ENCODE assay signal across 20 cellular contexts in the genomic region with DNA sequence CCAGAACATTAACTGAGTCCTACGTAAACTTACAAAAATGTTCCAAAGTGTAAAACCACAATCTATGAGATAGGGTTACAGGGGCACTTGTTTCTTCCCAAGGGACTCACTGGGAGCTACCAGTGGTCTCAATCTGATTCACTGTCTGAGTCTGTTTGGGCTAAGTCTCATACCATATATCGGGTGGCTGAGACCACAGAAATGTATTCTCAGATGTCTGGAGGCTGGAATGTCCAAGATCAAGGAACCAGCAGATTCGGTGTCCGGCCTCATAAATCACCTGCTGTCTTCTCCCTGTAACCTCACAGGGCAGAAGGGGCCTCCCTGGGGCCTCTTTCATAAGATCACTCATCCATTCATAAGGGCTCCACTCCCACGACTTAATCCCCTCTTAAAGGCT.
"Had no signal": no experiment of that assay in that cellular context is flagged by ENCODE, and none has a peak within 500 bp of the region (broad histone marks: within the 10 kb centered on the region; RNA-seq: fewer than 3 reads in every experiment).

No MANE protein-coding gene starts in this region.

- H3K4me1 Mint-ChIP-seq: activated B cell treated with CpG ODN at 0.5 μM for 24 hours; activated CD4-positive, alpha-beta T cell treated with anti-CD3 and anti-CD28 coated beads, Interleukin-2, amount 10 ng/mL, durations not matched to agents 24 days and 14 days; activated naive CD8-positive, alpha-beta T cell treated with anti-CD3 and anti-CD28 coated beads, Interleukin-2, amount 10 ng/mL, durations not matched to agents 7 days and 5 days; mesothelial cell of epicardium; neural progenitor cell had no signal

- H3K4me3 ChIP-seq: heart left ventricle, lower lobe of right lung, neural progenitor cell, ovary, sigmoid colon, tibial nerve had no signal

- DNase-seq: activated B cell treated with CpG ODN at 0.5 μM for 24 hours; activated CD4-positive, alpha-beta T cell treated with anti-CD3 and anti-CD28 coated beads, Interleukin-2, amount 10 ng/mL, durations not matched to agents 24 days and 14 days; activated CD8-positive, alpha-beta memory T cell treated with anti-CD3 and anti-CD28 coated beads, Interleukin-2, amount 50 U/mL, for 48 hours; activated CD8-positive, alpha-beta T cell treated with anti-CD3 and anti-CD28 coated beads, Interleukin-2, amount 10 ng/mL, durations not matched to agents 7 days and 5 days; activated naive CD8-positive, alpha-beta T cell treated with anti-CD3 and anti-CD28 coated beads, Interleukin-2, amount 10 ng/mL, durations not matched to agents 7 days and 5 days; heart left ventricle; left cardiac atrium; lower lobe of right lung; ovary; sigmoid colon; stimulated activated CD4-positive, alpha-beta T cell treated with anti-CD3 and anti-CD28 coated beads, Interleukin-15, amount 100 ng/mL, for 24 hours; stimulated activated CD4-positive, alpha-beta T cell treated with anti-CD3 and anti-CD28 coated beads, Interleukin-4, amount 100 ng/mL, for 1 hour; stimulated activated naive CD4-positive, alpha-beta T cell; T-helper 2 cell had no signal

- H3K4me3 Mint-ChIP-seq: activated B cell treated with CpG ODN at 0.5 μM for 24 hours; activated CD4-positive, alpha-beta T cell treated with anti-CD3 and anti-CD28 coated beads, Interleukin-2, amount 10 ng/mL, durations not matched to agents 24 days and 14 days; activated CD8-positive, alpha-beta T cell treated with anti-CD3 and anti-CD28 coated beads, Interleukin-2, amount 10 ng/mL, durations not matched to agents 7 days and 5 days; activated naive CD8-positive, alpha-beta T cell treated with anti-CD3 and anti-CD28 coated beads, Interleukin-2, amount 10 ng/mL, durations not matched to agents 7 days and 5 days; mesothelial cell of epicardium; neural progenitor cell had no signal

- H3K27me3 Mint-ChIP-seq: activated B cell treated with CpG ODN at 0.5 μM for 24 hours; activated CD4-positive, alpha-beta T cell treated with anti-CD3 and anti-CD28 coated beads, Interleukin-2, amount 10 ng/mL, durations not matched to agents 24 days and 14 days; activated naive CD8-positive, alpha-beta T cell treated with anti-CD3 and anti-CD28 coated beads, Interleukin-2, amount 10 ng/mL, durations not matched to agents 7 days and 5 days had no signal

- H3K9me3 ChIP-seq: lower lobe of right lung, ovary, sigmoid colon had no signal

- H3K36me3 Mint-ChIP-seq: activated naive CD8-positive, alpha-beta T cell treated with anti-CD3 and anti-CD28 coated beads, Interleukin-2, amount 10 ng/mL, durations not matched to agents 7 days and 5 days; mesothelial cell of epicardium; neural progenitor cell had no signal

- H3K27ac Mint-ChIP-seq: activated B cell treated with CpG ODN at 0.5 μM for 24 hours; activated CD4-positive, alpha-beta T cell treated with anti-CD3 and anti-CD28 coated beads, Interleukin-2, amount 10 ng/mL, durations not matched to agents 24 days and 14 days; activated CD8-positive, alpha-beta T cell treated with anti-CD3 and anti-CD28 coated beads, Interleukin-2, amount 10 ng/mL, durations not matched to agents 7 days and 5 days; activated naive CD8-positive, alpha-beta T cell treated with anti-CD3 and anti-CD28 coated beads, Interleukin-2, amount 10 ng/mL, durations not matched to agents 7 days and 5 days; mesothelial cell of epicardium; neural progenitor cell had no signal

- FAIRE-seq: frontal cortex, TTC549 had no signal

- H3K36me3 ChIP-seq: heart left ventricle, lower lobe of right lung, neural progenitor cell, ovary, sigmoid colon, tibial nerve had no signal

- ATAC-seq: activated CD8-positive, alpha-beta T cell treated with anti-CD3 and anti-CD28 coated beads, Interleukin-2, amount 10 ng/mL, durations not matched to agents 7 days and 5 days; heart left ventricle; left cardiac atrium; lower lobe of right lung had no signal

- H3K9me3 Mint-ChIP-seq: activated CD4-positive, alpha-beta T cell treated with anti-CD3 and anti-CD28 coated beads, Interleukin-2, amount 10 ng/mL, durations not matched to agents 24 days and 14 days; mesothelial cell of epicardium had no signal

- H3K27ac ChIP-seq: epithelial cell of prostate, heart left ventricle, lower lobe of right lung, neural progenitor cell, ovary, sigmoid colon, tibial nerve had no signal

- H3K27me3 ChIP-seq: heart left ventricle, neural progenitor cell, ovary, sigmoid colon, tibial nerve had no signal
